Comparison of ENCODE assay signal across 12 cellular contexts in genomic region chr1:44072204-44072603, GRCh38. TPM values are rescaled to one million over a fixed set of nuclear protein-coding genes. Genes with fewer than 3 reads are reported as not detected.
A peak's percentile ranks its signal among the peaks of the same experiment; 100 is the strongest.
DNase-seq lines count a peak whose midpoint lies in the region; ATAC-seq, FAIRE-seq and TF ChIP-seq lines count a peak whose summit lies in the region.
"Had no signal": no experiment of that assay in that cellular context is flagged by ENCODE, and none has a peak within 500 bp of the region (broad histone marks: within the 10 kb centered on the region; RNA-seq: fewer than 3 reads in every experiment).

No MANE protein-coding gene starts in this region.

- H3K9me3 Mint-ChIP-seq in astrocyte (ENCODE audit: unreplicated experiment) = peaks cover 3% of the 10 kb centered on the region
- H3K9me3 Mint-ChIP-seq: activated T-helper 17 cell treated with anti-CD3 and anti-CD28 coated beads, Interleukin-2, amount 50 U/mL, for 72 hours had no signal

- H3K27ac ChIP-seq in astrocyte (ENCODE audit: low read depth, low read length) = no peak overlapping the region
- H3K27ac ChIP-seq: tibial artery had no signal

- DNase-seq in BJ (ENCODE audit: low read depth) = peak; percentile 63
- peak; percentile 58 for DNase-seq in HTR-8/SVneo (ENCODE audit: insufficient read length, low spot score)
- peak; percentile 98 for DNase-seq in astrocyte (ENCODE audit: low read depth)
- peak; percentile 80 for DNase-seq in islet precursor cell
- no peak for DNase-seq in D341Med (ENCODE audit: low spot score)
- no peak for DNase-seq in GM13976 (ENCODE audit: low spot score)
- no peak for DNase-seq in Right ventricle myocardium superior
- DNase-seq: cortex of kidney, MM.1S, tibial artery had no signal

- CTCF ChIA-PET in BJ (lab: Yijun Ruan, JAX) = no interaction called here

- POLR2A ChIA-PET in BJ (lab: Charles Lee) = interaction anchor here (0.5 to 0.7 kb wide), 2 partner anchors 9 to 31 kb away, joined by 3 to 4 read pairs; no protein-coding TSS in a partner anchor

- H3K9me3 ChIP-seq in astrocyte (ENCODE audit: insufficient read depth, low read depth, low read length) = peaks cover 2% of the 10 kb centered on the region
- H3K9me3 ChIP-seq: tibial artery had no signal

- peaks cover 11% of the 10 kb centered on the region for H3K4me1 ChIP-seq in astrocyte (ENCODE audit: insufficient read depth, low read length)

- no peak for FAIRE-seq in HTR-8/SVneo (lab: Jason Lieb, UNC)
- FAIRE-seq in astrocyte (lab: Jason Lieb, UNC) = no peak

- H3K79me2 ChIP-seq in astrocyte (ENCODE audit: insufficient read depth, low read length) = no peaks in the 10 kb centered on the region

- ATAC-seq in Right ventricle myocardium superior (ENCODE audit: poor library complexity) (no peak), HG02970 (IDR thresholded peaks at IDR 0.05; ENCODE audit: low FRiP score, unreplicated experiment) (no peak)
- ATAC-seq: activated T-helper 17 cell treated with anti-CD3 and anti-CD28 coated beads, Interleukin-2, amount 50 U/mL, for 72 hours had no signal

- TF ChIP-seq CTCF in BJ (IDR thresholded peaks at IDR 0.05; ENCODE audit: insufficient read depth, low read depth, low read length) (no peak), astrocyte (IDR thresholded peaks at IDR 0.05; ENCODE audit: insufficient read depth, low read depth, low read length) (no peak), GM13976 (IDR thresholded peaks at IDR 0.05; ENCODE audit: borderline replicate concordance, control extremely low read depth, extremely low read depth, insufficient read depth, missing control alignments) (no peak)

- no peaks in the 10 kb centered on the region for H4K20me1 ChIP-seq in astrocyte (ENCODE audit: insufficient read depth, low read length)

- no peak overlapping the region for H2AFZ ChIP-seq in astrocyte (ENCODE audit: low read depth, low read length)

- peaks cover 1% of the 10 kb centered on the region for H3K27me3 Mint-ChIP-seq in astrocyte (ENCODE audit: low read depth, unreplicated experiment)

- H3K36me3 Mint-ChIP-seq in astrocyte (ENCODE audit: low read depth, unreplicated experiment) = no peaks in the 10 kb centered on the region

- in situ Hi-C loops in GM13976 (cut with MboI; ENCODE audit: low sequenced_read_pairs, unreplicated experiment) = no loop called here

- intact Hi-C loops in Right ventricle myocardium superior (cut with DNase I) = no loop called here

- H3K9ac ChIP-seq in astrocyte (ENCODE audit: low read length) = no peak overlapping the region

- H3K4me2 ChIP-seq in astrocyte (ENCODE audit: low read length) = peak overlapping the region; percentile 50

- H3K27me3 ChIP-seq in BJ (ENCODE audit: control insufficient read depth, insufficient read depth, low read length) (no peaks in the 10 kb centered on the region), astrocyte (ENCODE audit: insufficient read depth, low read length) (no peaks in the 10 kb centered on the region)
- H3K27me3 ChIP-seq: tibial artery had no signal

- no peaks in the 10 kb centered on the region for H3K36me3 ChIP-seq in BJ (ENCODE audit: control insufficient read depth, insufficient read depth, low read length)
- H3K36me3 ChIP-seq in astrocyte (ENCODE audit: insufficient read depth, low read length) = no peaks in the 10 kb centered on the region
- H3K36me3 ChIP-seq: tibial artery had no signal

- peaks cover 33% of the 10 kb centered on the region for H3K4me1 Mint-ChIP-seq in astrocyte (ENCODE audit: low read depth, unreplicated experiment)
- H3K4me1 Mint-ChIP-seq: activated T-helper 17 cell treated with anti-CD3 and anti-CD28 coated beads, Interleukin-2, amount 50 U/mL, for 72 hours had no signal

- H3K27ac Mint-ChIP-seq in astrocyte (ENCODE audit: unreplicated experiment) = no peak overlapping the region
- H3K27ac Mint-ChIP-seq: activated T-helper 17 cell treated with anti-CD3 and anti-CD28 coated beads, Interleukin-2, amount 50 U/mL, for 72 hours had no signal

- H3K4me3 Mint-ChIP-seq in astrocyte (ENCODE audit: unreplicated experiment) = no peak overlapping the region
- H3K4me3 Mint-ChIP-seq: activated T-helper 17 cell treated with anti-CD3 and anti-CD28 coated beads, Interleukin-2, amount 50 U/mL, for 72 hours had no signal

- H3K4me3 ChIP-seq in BJ (ENCODE audit: low read depth, low read length) (no peak overlapping the region), astrocyte (ENCODE audit: insufficient read depth, low read depth, low read length) (no peak overlapping the region)
- H3K4me3 ChIP-seq: tibial artery had no signal

RNA-seq across cellular contexts. Expression of gene SLC6A9, which starts 40.9 kb away (rescaled TPM):
- polyA plus RNA-seq in BJ (2011; rRNA removed) = 29.2 and 53.9 TPM in 2 replicates
- 56.4 and 61.1 TPM in 2 replicates for polyA minus RNA-seq in BJ (2011; rRNA and poly(A)+ RNA removed)
- 45.2 and 51.4 TPM in 2 replicates for total RNA-seq in astrocyte
- 0.78 TPM for total RNA-seq in Right ventricle myocardium superior

RNA-seq across cellular contexts. Expression of gene KLF17, which starts 46.4 kb away (rescaled TPM):
- polyA plus RNA-seq in BJ (2011; rRNA removed) = 0.06 and 0.16 TPM in 2 replicates
- polyA minus RNA-seq in BJ (2011; rRNA and poly(A)+ RNA removed) = 0.10 and 0.24 TPM in 2 replicates
- total RNA-seq in astrocyte (0.09 TPM in 1 of 2 replicates, not detected in the other), Right ventricle myocardium superior (not detected)
- total RNA-seq: activated T-helper 17 cell treated with anti-CD3 and anti-CD28 coated beads, Interleukin-2, amount 50 U/mL, for 72 hours had no signal

Comparison
In these comparisons a context has a peak if more than half of its experiments do, and no peak if none do; other contexts are left out.
1. DNase-seq: peak in BJ (single experiment), HTR-8/SVneo (single experiment), astrocyte (single experiment) and islet precursor cell (single experiment); none in D341Med (single experiment), GM13976 (single experiment) and Right ventricle myocardium superior (single experiment).
2. RNA of gene SLC6A9, which starts 40.9 kb away (total RNA-seq): 45.2 to 51.4 TPM in astrocyte; 0.78 TPM in Right ventricle myocardium superior (single experiment); every median in the first group is over 10 times any median in the second.